Comparison of ENCODE assay signal across 14 cellular contexts in the genomic region with DNA sequence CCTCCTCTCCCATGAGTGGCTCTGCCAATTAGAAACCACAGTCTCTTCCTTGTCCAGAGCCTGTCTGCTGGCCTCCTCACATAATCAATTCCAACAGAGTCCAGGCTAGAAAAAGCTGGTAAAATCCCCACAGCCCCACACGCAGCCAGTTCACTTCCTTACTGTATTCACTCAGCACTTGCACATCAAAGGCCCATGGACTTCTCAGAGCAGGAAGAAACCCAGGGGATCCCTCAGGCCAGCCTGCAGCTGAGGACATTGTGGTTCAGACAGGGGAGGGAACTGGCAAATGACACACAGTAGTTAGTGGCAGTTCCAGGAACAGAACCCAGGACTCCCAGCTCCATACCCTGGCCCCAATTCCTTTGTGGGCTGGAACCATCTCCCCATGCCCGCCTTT.
DNase-seq lines count a peak whose midpoint lies in the region; ATAC-seq and TF ChIP-seq lines count a peak whose summit lies in the region.
"Had no signal": no experiment of that assay in that cellular context is flagged by ENCODE, and none has a peak within 500 bp of the region (broad histone marks: within the 10 kb centered on the region; RNA-seq: fewer than 3 reads in every experiment).

No MANE protein-coding gene starts in this region.

- peak overlapping the region; percentile 83 for H3K4me3 Mint-ChIP-seq in activated T-helper 1 cell treated with anti-CD3 and anti-CD28 coated beads, Interleukin-12 subunit alpha, Interleukin-12 subunit beta, Interleukin-2, Interleukin-4 antibody, amounts not matched to agents 30 ng/mL and 10 ng/mL and 1 ng/mL, durations not matched to agents 14 hours and 24 hours and 36 hours
- no peak overlapping the region for H3K4me3 Mint-ChIP-seq in H9

- H3K23ac ChIP-seq in H9 (ENCODE audit: insufficient read length, low read depth, low read length), result no peak overlapping the region

- H4K20me1 ChIP-seq in DND-41 (ENCODE audit: insufficient read depth, low read length), result peaks cover 77% of the 10 kb centered on the region
- no peaks in the 10 kb centered on the region for H4K20me1 ChIP-seq in H9 (ENCODE audit: control insufficient read depth, insufficient read depth, insufficient read length)

- no peak overlapping the region for H4K91ac ChIP-seq in H9 (ENCODE audit: insufficient read length, low read depth, low read length)

- DNase-seq in activated CD8-positive, alpha-beta memory T cell treated with anti-CD3 and anti-CD28 coated beads, Interleukin-2, amount 50 U/mL, for 4 hours, result peak; percentile 11
- DNase-seq in activated CD8-positive, alpha-beta memory T cell treated with anti-CD3 and anti-CD28 coated beads, Interleukin-2, amount 50 U/mL, for 48 hours, result no peak
- DNase-seq in DND-41, result peak; percentile 81
- no peak for DNase-seq in activated T-helper 1 cell treated with anti-CD3 and anti-CD28 coated beads, Interleukin-12 subunit alpha, Interleukin-12 subunit beta, Interleukin-2, Interleukin-4 antibody, amounts not matched to agents 30 ng/mL and 10 ng/mL and 1 ng/mL, durations not matched to agents 14 hours and 24 hours and 36 hours (ENCODE audit: low spot score)
- peak; percentile 41 for DNase-seq in mesenteric fat pad (ENCODE audit: low spot score)
- DNase-seq in H9, result no peak
- DNase-seq: HCEC 1CT, mesenchymal stem cell, NCI-H1105 treated with DMSO at 0.1 percent for 48 hours, NCI-H2227 treated with DMSO at 0.1 percent for 48 hours had no signal

- ATAC-seq in DND-41 (ENCODE audit: insufficient read depth, low read depth) (peak; percentile 67), GM18907 (IDR thresholded peaks at IDR 0.05; ENCODE audit: unreplicated experiment) (no peak), GM21576 (IDR thresholded peaks at IDR 0.05; ENCODE audit: unreplicated experiment) (no peak)
- ATAC-seq: Right ventricle myocardium inferior had no signal

- no peak overlapping the region for H4K5ac ChIP-seq in H9 (ENCODE audit: insufficient read length, low read depth, low read length)

- H3K79me2 ChIP-seq in DND-41 (ENCODE audit: insufficient read depth, low read length) (peaks cover 100% of the 10 kb centered on the region), H9 (ENCODE audit: insufficient read depth, low read length) (no peaks in the 10 kb centered on the region)

- peaks cover 91% of the 10 kb centered on the region for H3K4me1 Mint-ChIP-seq in activated T-helper 1 cell treated with anti-CD3 and anti-CD28 coated beads, Interleukin-12 subunit alpha, Interleukin-12 subunit beta, Interleukin-2, Interleukin-4 antibody, amounts not matched to agents 30 ng/mL and 10 ng/mL and 1 ng/mL, durations not matched to agents 14 hours and 24 hours and 36 hours (ENCODE audit: low read depth)
- H3K4me1 Mint-ChIP-seq in H9, result peaks cover 10 to 11% of the 10 kb centered on the region in 2 experiments

- H3K79me1 ChIP-seq in H9 (ENCODE audit: insufficient read depth, low read depth, low read length, poor library complexity, severe bottlenecking), result no peaks in the 10 kb centered on the region

- H3K4me2 ChIP-seq in DND-41 (ENCODE audit: insufficient read depth, low read length) (peak overlapping the region; percentile 74), H9 (ENCODE audit: insufficient read depth, insufficient read length, low read length) (no peak overlapping the region)

- no peak overlapping the region for H2AK5ac ChIP-seq in H9 (ENCODE audit: insufficient read length, low read length)

- intact Hi-C loops in activated T-helper 1 cell treated with anti-CD3 and anti-CD28 coated beads, Interleukin-12 subunit alpha, Interleukin-12 subunit beta, Interleukin-2, Interleukin-4 antibody, amounts not matched to agents 30 ng/mL and 10 ng/mL and 1 ng/mL, durations not matched to agents 14 hours and 24 hours and 36 hours (cut with micrococcal nuclease), result no loop called here

- H3K9me3 ChIP-seq in DND-41 (ENCODE audit: insufficient read depth, low read length, severe bottlenecking) (no peaks in the 10 kb centered on the region), H9 (ENCODE audit: control insufficient read depth, low read depth, low read length) (no peaks in the 10 kb centered on the region)
- H3K9me3 ChIP-seq: vagina had no signal

- H2BK20ac ChIP-seq in H9 (ENCODE audit: low read depth, low read length, poor library complexity, severe bottlenecking), result no peak overlapping the region

- no peak overlapping the region for H3T11ph ChIP-seq in H9 (ENCODE audit: low read length)

- no peak overlapping the region for H3K4ac ChIP-seq in H9 (ENCODE audit: low read depth, low read length)

- no peak overlapping the region for H2BK12ac ChIP-seq in H9 (ENCODE audit: insufficient read length, low read depth, low read length)

- no peak overlapping the region for H3K14ac ChIP-seq in H9 (ENCODE audit: insufficient read depth, low read length)

- peak overlapping the region in 1 of 2 experiments; percentile 83; a peak in 1 of 4 replicates for H3K4me3 ChIP-seq in DND-41 (ENCODE audit: low read depth in 1 of 2, low read length in 2 of 2)
- H3K4me3 ChIP-seq: vagina had no signal

- H2BK120ac ChIP-seq in H9 (ENCODE audit: low read depth, low read length, poor library complexity, severe bottlenecking), result no peak overlapping the region

- H3K27me3 Mint-ChIP-seq in activated T-helper 1 cell treated with anti-CD3 and anti-CD28 coated beads, Interleukin-12 subunit alpha, Interleukin-12 subunit beta, Interleukin-2, Interleukin-4 antibody, amounts not matched to agents 30 ng/mL and 10 ng/mL and 1 ng/mL, durations not matched to agents 14 hours and 24 hours and 36 hours (ENCODE audit: insufficient read depth), result no peaks in the 10 kb centered on the region
- peaks cover 28% of the 10 kb centered on the region for H3K27me3 Mint-ChIP-seq in H9 (ENCODE audit: low read depth)

- no peak overlapping the region for H2AFZ ChIP-seq in DND-41 (ENCODE audit: low read depth, low read length)
- H2AFZ ChIP-seq in H9 (ENCODE audit: low read length), result no peak overlapping the region

- no peak overlapping the region for H4K8ac ChIP-seq in H9 (replicated peaks; ENCODE audit: insufficient read length, low read depth, low read length)

- H3K9ac ChIP-seq in DND-41 (ENCODE audit: low read depth, low read length) (peak overlapping the region; percentile 35), H9 (ENCODE audit: extremely low read depth, insufficient read length, low read length) (no peak overlapping the region)

- no peaks in the 10 kb centered on the region for H3K23me2 ChIP-seq in H9 (ENCODE audit: insufficient read length, low read depth, low read length, poor library complexity, severe bottlenecking)

- no peak overlapping the region for H3K18ac ChIP-seq in H9 (ENCODE audit: insufficient read length, low read depth, low read length)

- H3K36me3 ChIP-seq in DND-41 (ENCODE audit: insufficient read depth, low read length), result peaks cover 53% of the 10 kb centered on the region
- H3K36me3 ChIP-seq: vagina had no signal

- H3K27ac Mint-ChIP-seq in activated T-helper 1 cell treated with anti-CD3 and anti-CD28 coated beads, Interleukin-12 subunit alpha, Interleukin-12 subunit beta, Interleukin-2, Interleukin-4 antibody, amounts not matched to agents 30 ng/mL and 10 ng/mL and 1 ng/mL, durations not matched to agents 14 hours and 24 hours and 36 hours, result peak overlapping the region; percentile 86
- H3K27ac Mint-ChIP-seq in H9, result no peak overlapping the region; a peak in 1 of 7 replicates

- H3K56ac ChIP-seq in H9 (ENCODE audit: insufficient read length, low read depth, low read length), result no peak overlapping the region

- WGBS in H9 (ENCODE audit: extremely low coverage, insufficient read length, low lambda C conversion rate), result no CpG with 5 or more reads among the region's 2 CpGs

- no peaks in the 10 kb centered on the region for H3K9me3 Mint-ChIP-seq in activated T-helper 1 cell treated with anti-CD3 and anti-CD28 coated beads, Interleukin-12 subunit alpha, Interleukin-12 subunit beta, Interleukin-2, Interleukin-4 antibody, amounts not matched to agents 30 ng/mL and 10 ng/mL and 1 ng/mL, durations not matched to agents 14 hours and 24 hours and 36 hours
- no peaks in the 10 kb centered on the region for H3K9me3 Mint-ChIP-seq in H9

- TF ChIP-seq CTCF in DND-41 (IDR thresholded peaks at IDR 0.05; ENCODE audit: borderline replicate concordance, extremely low read depth, low read length, poor library complexity, severe bottlenecking) (no peak), H9 (conservative IDR thresholded peaks at IDR 0.05) (no peak)

- no peak overlapping the region for H2BK15ac ChIP-seq in H9 (ENCODE audit: low read depth, low read length)

- H3K36me3 Mint-ChIP-seq in activated T-helper 1 cell treated with anti-CD3 and anti-CD28 coated beads, Interleukin-12 subunit alpha, Interleukin-12 subunit beta, Interleukin-2, Interleukin-4 antibody, amounts not matched to agents 30 ng/mL and 10 ng/mL and 1 ng/mL, durations not matched to agents 14 hours and 24 hours and 36 hours (ENCODE audit: low read depth), result peaks cover 70% of the 10 kb centered on the region
- no peaks in the 10 kb centered on the region for H3K36me3 Mint-ChIP-seq in H9 (ENCODE audit: insufficient read depth in 1 of 3, low read depth in 3 of 3)

- H3K27me3 ChIP-seq in DND-41 (ENCODE audit: insufficient read depth, low read length, poor library complexity) (no peaks in the 10 kb centered on the region), H9 (ENCODE audit: insufficient read depth, low read length) (peaks cover 11% of the 10 kb centered on the region; the same call in 1 of the 2 replicates)
- H3K27me3 ChIP-seq: vagina had no signal

- peak overlapping the region; percentile 90 for H3K27ac ChIP-seq in DND-41 (ENCODE audit: low read length)
- H3K27ac ChIP-seq in H9 (ENCODE audit: insufficient read length, low read depth, low read length), result no peak overlapping the region
- H3K27ac ChIP-seq: vagina had no signal

- H3K4me1 ChIP-seq in DND-41 (ENCODE audit: insufficient read depth, low read length), result peaks cover 100% of the 10 kb centered on the region
- H3K4me1 ChIP-seq in H9 (ENCODE audit: insufficient read depth, low read length), result no peaks in the 10 kb centered on the region; the same call in 1 of the 2 replicates

- H2BK5ac ChIP-seq in H9 (ENCODE audit: insufficient read length, low read length), result no peak overlapping the region

Comparison
In these comparisons a context has a peak if more than half of its experiments do, and no peak if none do; other contexts are left out.
1. DNase-seq: peak in activated CD8-positive, alpha-beta memory T cell treated with anti-CD3 and anti-CD28 coated beads, Interleukin-2, amount 50 U/mL, for 4 hours (single experiment), DND-41 (single experiment) and mesenteric fat pad (single experiment); none in activated CD8-positive, alpha-beta memory T cell treated with anti-CD3 and anti-CD28 coated beads, Interleukin-2, amount 50 U/mL, for 48 hours (single experiment), activated T-helper 1 cell treated with anti-CD3 and anti-CD28 coated beads, Interleukin-12 subunit alpha, Interleukin-12 subunit beta, Interleukin-2, Interleukin-4 antibody, amounts not matched to agents 30 ng/mL and 10 ng/mL and 1 ng/mL, durations not matched to agents 14 hours and 24 hours and 36 hours (single experiment) and H9 (single experiment).